ENCODE assay signal across 1 cellular context in the genomic region with DNA sequence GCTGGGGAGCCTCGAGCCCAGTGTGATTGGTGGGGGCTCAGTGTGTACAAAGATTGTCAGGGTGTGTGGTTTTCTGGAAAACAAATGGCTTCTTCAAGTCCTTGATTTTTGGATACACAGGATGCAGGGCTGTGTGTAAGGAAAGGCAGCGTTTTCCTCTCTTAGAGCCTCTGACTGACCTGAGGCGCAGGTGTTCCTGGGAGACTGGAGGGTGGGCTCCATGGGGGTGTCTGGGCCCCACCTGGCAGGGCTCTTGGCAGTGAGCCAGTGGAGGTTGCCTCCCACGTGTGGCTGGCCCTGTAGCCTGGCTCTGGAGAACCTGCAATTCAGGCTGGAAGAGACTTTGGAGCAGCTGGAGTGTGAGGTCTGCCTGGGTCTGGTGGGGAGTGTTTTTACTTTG.
TF ChIP-seq lines count a peak whose summit lies in the region.

No MANE protein-coding gene starts in this region.

TF ChIP-seq in WTC11, 78 proteins besides CTCF, POLR2A, EP300 and RAD21 (continued from another document):
- TF ChIP-seq ZSCAN18 (CRISPR knock-in tag; IDR thresholded peaks at IDR 0.05) = no peak
- TF ChIP-seq ATF2 (CRISPR knock-in tag; IDR thresholded peaks at IDR 0.05; ENCODE audit: borderline replicate concordance, low read depth) = no peak
- no peak for TF ChIP-seq JUN (CRISPR knock-in tag; IDR thresholded peaks at IDR 0.05)
- TF ChIP-seq ZNF219 (CRISPR knock-in tag; IDR thresholded peaks at IDR 0.05; ENCODE audit: borderline replicate concordance) = no peak
